Comparison of ENCODE assay signal across 8 cellular contexts in the genomic region with DNA sequence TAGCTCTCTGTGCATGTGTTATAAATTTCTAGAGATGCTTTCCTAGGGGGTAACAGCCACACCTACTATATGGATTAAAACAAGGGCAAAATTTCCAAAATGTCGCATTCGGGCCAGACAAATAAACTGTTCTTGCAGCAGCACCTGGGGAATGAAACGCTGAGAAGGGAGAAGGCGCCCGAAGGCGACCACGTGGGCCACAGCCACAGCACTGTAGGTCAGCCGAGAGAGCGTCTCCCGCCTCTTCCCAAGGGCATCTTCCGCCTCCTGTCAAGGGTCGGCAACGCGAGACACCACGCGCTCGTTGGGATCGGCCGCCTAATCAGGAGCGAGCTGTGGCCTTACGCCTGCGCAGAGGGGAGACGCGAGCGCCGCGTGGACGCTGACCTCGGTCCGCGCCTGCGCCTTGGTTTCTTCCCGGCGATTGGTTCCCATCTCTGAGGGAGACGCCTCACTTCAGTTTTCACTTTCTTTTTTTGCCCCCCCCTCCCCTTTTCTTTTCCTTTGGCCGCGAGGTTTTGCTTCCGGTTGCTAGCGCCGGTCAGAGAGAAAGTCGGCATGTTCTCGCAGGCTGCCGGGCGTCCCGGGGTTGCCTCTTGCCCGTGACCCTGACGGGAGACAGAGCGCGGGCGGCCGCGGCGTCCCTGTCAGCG. TPM values are rescaled to one million over a fixed set of nuclear protein-coding genes. Genes with fewer than 3 reads are reported as not detected.
DNase-seq lines count a peak whose midpoint lies in the region; ATAC-seq and TF ChIP-seq lines count a peak whose summit lies in the region.

A gene with protein sequence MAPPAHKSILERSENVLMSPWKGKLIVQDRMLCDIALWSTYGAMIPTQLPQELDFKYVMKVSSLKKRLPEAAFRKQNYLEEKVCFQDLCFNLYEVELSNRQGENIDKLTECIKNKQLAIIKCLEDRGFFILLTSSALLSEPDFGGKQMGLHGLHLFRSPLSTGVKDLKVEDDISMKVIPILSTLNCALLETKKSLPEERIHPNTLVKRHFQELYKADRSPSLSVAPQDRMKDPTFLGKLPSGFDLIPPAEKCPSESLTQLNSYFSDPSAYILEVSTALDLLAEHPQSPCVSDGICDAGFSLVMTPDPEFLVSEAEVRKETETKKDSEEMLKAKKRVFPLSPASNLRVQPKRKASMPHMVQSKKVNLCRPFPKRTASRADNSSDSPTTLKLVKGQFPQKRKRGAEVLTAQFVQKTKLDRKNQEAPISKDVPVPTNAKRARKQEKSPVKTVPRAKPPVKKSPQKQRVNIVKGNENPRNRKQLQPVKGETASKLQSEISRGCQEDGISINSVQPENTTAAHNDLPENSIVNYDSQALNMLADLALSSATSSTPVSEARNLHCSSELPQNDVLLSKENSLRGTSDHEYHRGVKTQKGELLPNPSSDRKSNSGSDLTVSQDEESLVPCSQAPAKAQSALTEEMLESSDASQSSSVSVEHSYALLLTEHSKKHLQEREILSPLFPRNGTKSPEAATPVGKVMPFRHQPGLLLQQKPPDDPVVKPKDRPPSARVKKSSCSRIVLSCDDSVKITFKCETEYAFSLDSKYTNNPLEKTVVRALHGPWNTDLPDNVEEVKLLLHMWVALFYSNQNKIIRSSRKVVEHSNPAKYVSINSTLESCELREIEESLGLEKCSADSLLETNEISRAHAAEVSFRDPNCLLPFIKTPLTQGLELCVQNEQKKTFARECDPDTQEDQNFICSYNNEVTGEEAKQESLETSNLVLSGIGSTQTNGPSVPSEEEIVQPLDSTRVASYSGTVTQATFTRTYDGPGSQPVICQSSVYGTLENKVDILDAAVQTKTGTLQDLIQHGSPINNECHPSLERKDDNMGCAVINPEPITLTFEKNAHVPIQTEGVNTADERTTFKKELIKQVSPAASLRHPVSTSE (N-terminal part only) (plus strand): TSS at position 521 of the 653 bp plus-strand sequence. CDS start 35,805 bp downstream, outside the sequence.

- in situ Hi-C loops in GM13976 (cut with MboI; ENCODE audit: low sequenced_read_pairs, unreplicated experiment), result no loop called here

- DNase-seq in GM13976 (ENCODE audit: low spot score) (peak; percentile 97), NCI-H1694 (lab: John Stamatoyannopoulos, UW) (peak; percentile 71), amniotic stem cell (lab: John Stamatoyannopoulos, UW) (peak; percentile 96), heart right ventricle (peak; percentile 98 to 99), posterior cingulate gyrus (peak; percentile 93 to 99 (median 97)), upper lobe of left lung (peak; percentile 97 to 98)

- H3K36me3 ChIP-seq in heart right ventricle (peaks cover 0 to 5% (median 0%) of the 10 kb centered on the region in 9 donors), upper lobe of left lung (no peaks in the 10 kb centered on the region)

- ATAC-seq in HG02870 (IDR thresholded peaks at IDR 0.05; ENCODE audit: unreplicated experiment), result peak; percentile 65
- ATAC-seq in heart right ventricle, result peak; percentile 97 to 99 (median 98)
- ATAC-seq in upper lobe of left lung (ENCODE audit: low FRiP score in 2 of 2), result peak; percentile 97

- WGBS in heart right ventricle, 2 donors, result 1% methylated on average over 54 of the region's 54 CpGs
- WGBS in upper lobe of left lung, 2 donors, result 1 to 2% methylated on average over 40 to 43 of the region's 54 CpGs

- H3K9me3 Mint-ChIP-seq in T-helper 1 cell treated with Interleukin-12 subunit alpha and Interleukin-12 subunit beta and Interleukin-4 antibody, amounts not matched to agents 30 μg/mL and 1 μg/mL, for 36 hours, result no peaks in the 10 kb centered on the region

- peaks cover 34% of the 10 kb centered on the region for H3K4me1 Mint-ChIP-seq in T-helper 1 cell treated with Interleukin-12 subunit alpha and Interleukin-12 subunit beta and Interleukin-4 antibody, amounts not matched to agents 30 μg/mL and 1 μg/mL, for 36 hours (ENCODE audit: low read depth)

- TF ChIP-seq EP300 in upper lobe of left lung (IDR thresholded peaks at IDR 0.05), result no peak

- H3K27me3 Mint-ChIP-seq in T-helper 1 cell treated with Interleukin-12 subunit alpha and Interleukin-12 subunit beta and Interleukin-4 antibody, amounts not matched to agents 30 μg/mL and 1 μg/mL, for 36 hours (ENCODE audit: low read depth), result peaks cover 9% of the 10 kb centered on the region

- peak in 3 of 4 donors; percentile 36 to 68 (median 66) for TF ChIP-seq POLR2A in upper lobe of left lung (IDR thresholded peaks at IDR 0.05)

- no peaks in the 10 kb centered on the region for H3K9me3 ChIP-seq in heart right ventricle
- H3K9me3 ChIP-seq in upper lobe of left lung, result no peaks in the 10 kb centered on the region

- TF ChIP-seq CTCF in GM13976 (IDR thresholded peaks at IDR 0.05; ENCODE audit: borderline replicate concordance, control extremely low read depth, extremely low read depth, insufficient read depth, missing control alignments) (no peak), heart right ventricle (IDR thresholded peaks at IDR 0.05) (no peak), upper lobe of left lung (IDR thresholded peaks at IDR 0.05) (no peak)

- peaks cover 5% of the 10 kb centered on the region for H3K36me3 Mint-ChIP-seq in T-helper 1 cell treated with Interleukin-12 subunit alpha and Interleukin-12 subunit beta and Interleukin-4 antibody, amounts not matched to agents 30 μg/mL and 1 μg/mL, for 36 hours (ENCODE audit: low read depth)

- H3K4me3 ChIP-seq in heart right ventricle, result peak within 1 kb of the TSS; percentile 83 to 98 (median 93)
- H3K4me3 ChIP-seq in upper lobe of left lung, result peak within 1 kb of the TSS; percentile 66 to 100 (median 88)

- H3K4me1 ChIP-seq in heart right ventricle (peaks cover 9 to 32% (median 26%) of the 10 kb centered on the region in 9 donors), upper lobe of left lung (peaks cover 14 to 32% (median 20%) of the 10 kb centered on the region in 4 donors)

- intact Hi-C loops in heart right ventricle (cut with DNase I), result loop anchor here in 7 of 10 donors (2.0 to 10.0 kb wide), 4 partner anchors 37 to 190 kb away; a partner anchor contains a TSS
- intact Hi-C loops in posterior cingulate gyrus (cut with DNase I), result loop anchor here (2.0 kb wide), 1 partner anchor 128 kb away; a partner anchor contains a TSS

- H3K27ac ChIP-seq in heart right ventricle, result peak within 1 kb of the TSS; percentile 82 to 97 (median 92)
- peak within 1 kb of the TSS; percentile 90 to 93 (median 91) for H3K27ac ChIP-seq in upper lobe of left lung

- H3K27ac Mint-ChIP-seq in T-helper 1 cell treated with Interleukin-12 subunit alpha and Interleukin-12 subunit beta and Interleukin-4 antibody, amounts not matched to agents 30 μg/mL and 1 μg/mL, for 36 hours, result peak within 1 kb of the TSS; percentile 98

- H3K27me3 ChIP-seq in heart right ventricle, result no peaks in the 10 kb centered on the region
- no peaks in the 10 kb centered on the region for H3K27me3 ChIP-seq in upper lobe of left lung

- H3K4me3 Mint-ChIP-seq in T-helper 1 cell treated with Interleukin-12 subunit alpha and Interleukin-12 subunit beta and Interleukin-4 antibody, amounts not matched to agents 30 μg/mL and 1 μg/mL, for 36 hours, result peak within 1 kb of the TSS; percentile 95

RNA-seq across cellular contexts. Expression of the gene that starts here (rescaled TPM):
- total RNA-seq in heart right ventricle (10 to 100 TPM; 26.9 to 45.6 (median 34.6) TPM), upper lobe of left lung (100 to 1,000 TPM in 2 of 6 donors, 10 to 100 TPM in 4; 26.2 to 124 (median 65.3) TPM)
- polyA plus RNA-seq in heart right ventricle, result 10 to 100 TPM in 1 of 2 donors, 1 to 10 TPM in 1; 7.0 to 19.7 TPM

Comparison
In these comparisons a context has a peak if more than half of its experiments do, and no peak if none do; other contexts are left out.
1. Peak in every context shown above with its lines: DNase-seq, ATAC-seq, H3K4me3 ChIP-seq and H3K27ac ChIP-seq.